In the genomic region with DNA sequence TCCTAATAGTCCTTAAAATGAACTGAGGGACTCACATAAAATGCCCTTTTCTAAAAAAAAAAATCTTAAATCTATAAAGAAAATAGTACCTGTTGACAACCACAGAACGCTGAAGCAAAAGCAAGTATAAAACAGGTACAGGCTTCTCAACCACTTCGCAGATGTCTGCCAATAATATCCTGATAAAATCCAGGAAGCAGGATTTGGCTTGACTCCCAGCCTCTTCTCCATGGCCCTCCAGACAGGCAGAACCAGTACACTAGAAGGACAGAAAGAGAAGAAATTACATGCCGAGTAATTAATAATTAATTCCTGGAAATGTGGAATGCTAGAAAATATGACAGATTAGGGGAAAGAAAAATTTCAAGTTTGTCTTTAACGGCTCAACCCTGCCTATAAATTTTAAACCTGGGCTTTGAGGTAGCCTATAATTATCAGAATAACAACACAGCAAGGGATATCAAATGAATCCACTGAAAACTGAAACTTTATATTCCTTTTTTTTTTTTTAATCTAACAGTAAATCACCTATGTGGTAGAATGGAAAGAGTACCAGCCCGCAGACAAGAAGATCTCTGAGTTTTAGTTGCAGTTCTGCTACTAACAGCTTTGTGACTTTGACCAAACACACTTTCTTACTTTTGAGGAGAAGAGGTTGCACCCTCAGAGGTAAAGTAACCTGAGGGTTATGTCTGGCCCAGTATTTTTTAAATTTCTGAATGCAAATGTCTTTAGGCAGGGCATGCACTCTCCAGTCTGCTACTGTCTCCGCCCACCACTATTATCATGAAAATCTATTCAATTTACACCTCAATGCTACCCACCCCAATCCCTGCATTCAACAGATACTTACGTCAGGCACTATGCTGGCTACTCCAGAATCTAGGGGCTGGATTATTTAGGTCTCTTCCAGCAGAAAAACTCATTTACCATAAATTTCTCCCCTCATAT, we compare ENCODE assay signal across 9 cellular contexts. TPM values are rescaled to one million over a fixed set of nuclear protein-coding genes. Genes with fewer than 3 reads are reported as not detected.
A peak's percentile ranks its signal among the peaks of the same experiment; 100 is the strongest.
DNase-seq lines count a peak whose midpoint lies in the region; TF ChIP-seq lines count a peak whose summit lies in the region.
"Had no signal": no experiment of that assay in that cellular context is flagged by ENCODE, and none has a peak within 500 bp of the region (broad histone marks: within the 10 kb centered on the region; RNA-seq: fewer than 3 reads in every experiment).

No MANE protein-coding gene starts in this region.

- no peaks in the 10 kb centered on the region for H3K27me3 ChIP-seq in endodermal cell (ENCODE audit: control insufficient read depth, insufficient read depth, low read length, poor library complexity, severe bottlenecking)
- H3K27me3 ChIP-seq in neural progenitor cell: no peaks in the 10 kb centered on the region

- H3K9ac ChIP-seq in endodermal cell (ENCODE audit: extremely low read depth, low read length, poor library complexity, severe bottlenecking) (peak overlapping the region; percentile 27), neural progenitor cell (peak overlapping the region; percentile 4)

- peaks cover 35% of the 10 kb centered on the region for H3K4me1 Mint-ChIP-seq in endodermal cell
- peaks cover 30% of the 10 kb centered on the region for H3K4me1 Mint-ChIP-seq in neural progenitor cell
- H3K4me1 Mint-ChIP-seq in osteocyte (ENCODE audit: unreplicated experiment): peaks cover 33% of the 10 kb centered on the region

- H3K9me3 ChIP-seq in endodermal cell (ENCODE audit: control insufficient read depth, low read length) (no peaks in the 10 kb centered on the region), neural progenitor cell (ENCODE audit: low read depth) (no peaks in the 10 kb centered on the region)

- peaks cover 48% of the 10 kb centered on the region for H4K20me1 ChIP-seq in neural progenitor cell (ENCODE audit: low read depth)

- H3K4me2 ChIP-seq in neural progenitor cell: peak overlapping the region; percentile 98

- TF ChIP-seq CTCF in endodermal cell (conservative IDR thresholded peaks at IDR 0.05): no peak
- no peak for TF ChIP-seq CTCF in neural progenitor cell (IDR thresholded peaks at IDR 0.05)
- no peak for TF ChIP-seq CTCF in osteocyte (IDR thresholded peaks at IDR 0.05)

- H3K4me3 ChIP-seq in endodermal cell (ENCODE audit: low read length): peak overlapping the region; percentile 89
- H3K4me3 ChIP-seq in neural progenitor cell: peak overlapping the region; percentile 97

- no peaks in the 10 kb centered on the region for H3K27me3 Mint-ChIP-seq in endodermal cell (ENCODE audit: insufficient read depth)
- peaks cover 3% of the 10 kb centered on the region for H3K27me3 Mint-ChIP-seq in neural progenitor cell (ENCODE audit: insufficient read depth, low read depth)
- H3K27me3 Mint-ChIP-seq in osteocyte (ENCODE audit: unreplicated experiment): no peaks in the 10 kb centered on the region

- H3K4me1 ChIP-seq in endodermal cell (ENCODE audit: control insufficient read depth, insufficient read depth, low read length): peaks cover 9% of the 10 kb centered on the region
- H3K4me1 ChIP-seq in neural progenitor cell: peaks cover 26% of the 10 kb centered on the region

- peak; percentile 60 for DNase-seq in ELF-1 (ENCODE audit: low read depth, low spot score)
- DNase-seq in NCI-H2107 treated with DMSO at 0.1 percent for 48 hours (lab: John Stamatoyannopoulos, UW; ENCODE audit: unreplicated experiment): peak; percentile 70
- DNase-seq in endodermal cell: no peak
- DNase-seq in neural progenitor cell (ENCODE audit: low spot score): no peak
- no peak for DNase-seq in OCI-M2 (lab: John Stamatoyannopoulos, UW; ENCODE audit: unreplicated experiment)
- DNase-seq in activated naive CD4-positive, alpha-beta T cell treated with Interleukin-2 at 50 U/mL for 16 hours: no peak
- DNase-seq in osteocyte (ENCODE audit: extremely low spot score, unreplicated experiment): no peak
- DNase-seq in hypothalamus (lab: John Stamatoyannopoulos, UW): no peak
- DNase-seq: NCI-H1048 had no signal

- no peak overlapping the region for H2AFZ ChIP-seq in neural progenitor cell (replicated peaks)

- H3K36me3 Mint-ChIP-seq in endodermal cell (ENCODE audit: low read depth): peaks cover 26% of the 10 kb centered on the region
- peaks cover 16% of the 10 kb centered on the region for H3K36me3 Mint-ChIP-seq in neural progenitor cell
- H3K36me3 Mint-ChIP-seq in osteocyte (ENCODE audit: unreplicated experiment): peaks cover 24% of the 10 kb centered on the region

- H3K27ac Mint-ChIP-seq in endodermal cell (peak overlapping the region; percentile 87), neural progenitor cell (no peak overlapping the region), osteocyte (ENCODE audit: unreplicated experiment) (no peak overlapping the region)

- H3K9me3 Mint-ChIP-seq in endodermal cell (no peaks in the 10 kb centered on the region), neural progenitor cell (no peaks in the 10 kb centered on the region), osteocyte (ENCODE audit: unreplicated experiment) (no peaks in the 10 kb centered on the region)

- H3K79me2 ChIP-seq in neural progenitor cell (ENCODE audit: low read depth): peaks cover 60% of the 10 kb centered on the region

- H3K4me3 Mint-ChIP-seq in endodermal cell (peak overlapping the region; percentile 89), neural progenitor cell (no peak overlapping the region), osteocyte (ENCODE audit: unreplicated experiment) (no peak overlapping the region)

- 34% methylated on average over 4 to 7 of the region's 7 CpGs for WGBS in endodermal cell (ENCODE audit: insufficient coverage in 1 of 2, insufficient read length in 1 of 2), 2 experiments

- H3F3A ChIP-seq in neural progenitor cell (ENCODE audit: low read depth): peaks cover 38% of the 10 kb centered on the region

- H3K27ac ChIP-seq in endodermal cell (ENCODE audit: low read depth, low read length) (no peak overlapping the region), neural progenitor cell (no peak overlapping the region)

- H3K36me3 ChIP-seq in endodermal cell (ENCODE audit: control insufficient read depth, insufficient read depth, low read length) (peaks cover 36% of the 10 kb centered on the region), neural progenitor cell (peaks cover 8% of the 10 kb centered on the region)

RNA-seq across cellular contexts. Expression of a gene that starts 2.7 kb away (rescaled TPM):
- 10 to 100 TPM; 68.4 to 77.6 TPM for total RNA-seq in endodermal cell
- 60.0 TPM for polyA plus RNA-seq in endodermal cell (2013, experiment 1 of 2)
- polyA plus RNA-seq in endodermal cell (2013, experiment 2 of 2): 50.1 TPM
- total RNA-seq in neural progenitor cell (ENCODE audit: low replicate concordance): 58.2 and 58.3 TPM in 2 replicates
- 43.6 and 44.9 TPM in 2 replicates for total RNA-seq in osteocyte

RNA-seq across cellular contexts. Expression of a gene that starts 3.1 kb away (rescaled TPM):
- total RNA-seq in endodermal cell (10 to 100 TPM; 25.3 to 33.4 TPM), neural progenitor cell (ENCODE audit: low replicate concordance) (5.8 and 19.2 TPM in 2 replicates), osteocyte (38.3 and 38.7 TPM in 2 replicates)
- polyA plus RNA-seq in endodermal cell (2013, experiment 1 of 2): 17.1 TPM
- 15.9 TPM for polyA plus RNA-seq in endodermal cell (2013, experiment 2 of 2)

RNA-seq across cellular contexts. Expression of a gene that starts 18.6 kb away (rescaled TPM):
- total RNA-seq in endodermal cell (under 1 TPM; 0.62 to 0.66 TPM), neural progenitor cell (ENCODE audit: low replicate concordance) (not detected in 2 replicates), osteocyte (0.35 and 0.57 TPM in 2 replicates)
- 0.53 TPM for polyA plus RNA-seq in endodermal cell (2013, experiment 1 of 2)
- 0.54 TPM for polyA plus RNA-seq in endodermal cell (2013, experiment 2 of 2)

Comparison
In these comparisons a context has a peak if more than half of its experiments do, and no peak if none do; other contexts are left out.
1. DNase-seq: peak in ELF-1 (single experiment) and NCI-H2107 treated with DMSO at 0.1 percent for 48 hours (single experiment); none in endodermal cell (single experiment), neural progenitor cell (single experiment), OCI-M2 (single experiment), activated naive CD4-positive, alpha-beta T cell treated with Interleukin-2 at 50 U/mL for 16 hours (single experiment), osteocyte (single experiment) and hypothalamus (0 of 51).